In genomic region chr19:35307990-35308389, GRCh38 we compare ENCODE assay signal across 1 cellular context.
TF ChIP-seq lines count a peak whose summit lies in the region.

No MANE protein-coding gene starts in this region.

TF ChIP-seq in GM23338, 12 proteins besides CTCF, POLR2A, EP300 and RAD21:
- TF ChIP-seq REST (IDR thresholded peaks at IDR 0.05; ENCODE audit: unreplicated experiment), result no peak
